20 cellular contexts compared by ENCODE assay signal in the genomic region with DNA sequence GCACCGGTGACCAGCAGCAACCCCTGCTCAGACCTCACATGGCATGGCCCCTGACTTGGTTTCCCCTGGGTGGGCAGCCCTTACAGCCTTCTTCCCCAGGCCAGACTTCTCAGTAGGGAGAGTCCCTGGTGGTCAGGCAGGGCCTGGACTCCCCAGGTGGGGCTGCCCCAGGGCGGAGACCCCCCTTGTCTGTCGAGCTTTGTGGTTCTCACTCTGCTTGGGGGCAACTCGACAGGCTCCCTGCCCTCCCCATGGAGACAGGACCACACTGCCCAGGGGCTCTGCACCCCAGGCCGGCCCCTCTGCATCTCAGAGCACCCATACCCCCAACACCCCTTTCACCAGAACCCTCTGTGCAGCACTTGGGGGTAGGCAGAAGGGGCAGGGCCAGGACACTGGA.
DNase-seq lines count a peak whose midpoint lies in the region; ATAC-seq and TF ChIP-seq lines count a peak whose summit lies in the region.
"Had no signal": no experiment of that assay in that cellular context is flagged by ENCODE, and none has a peak within 500 bp of the region (broad histone marks: within the 10 kb centered on the region; RNA-seq: fewer than 3 reads in every experiment).

No MANE protein-coding gene starts in this region.

- H4K8ac ChIP-seq in mesenchymal stem cell (ENCODE audit: low read length): no peak overlapping the region

- no peak overlapping the region for H2BK15ac ChIP-seq in mesenchymal stem cell (ENCODE audit: low read depth, poor library complexity, severe bottlenecking)

- peaks cover 3% of the 10 kb centered on the region for H4K20me1 ChIP-seq in osteoblast (ENCODE audit: insufficient read depth, low read length)

- no peak overlapping the region for H3K18ac ChIP-seq in mesenchymal stem cell (ENCODE audit: low read depth in 1 of 2, low read length in 2 of 2)

- no peaks in the 10 kb centered on the region for H3K79me1 ChIP-seq in mesenchymal stem cell (replicated peaks; ENCODE audit: low read length, poor library complexity, severe bottlenecking)

- in situ Hi-C loops in HAP-1 (cut with MboI; ENCODE audit: low sequenced_read_pairs): no loop called here

- no peak overlapping the region for H3K9ac ChIP-seq in mesenchymal stem cell (ENCODE audit: low read length)

- no peak overlapping the region for H3K4ac ChIP-seq in mesenchymal stem cell (ENCODE audit: low read depth in 1 of 2, low read length in 2 of 2)

- TF ChIP-seq CTCF in heart right ventricle (IDR thresholded peaks at IDR 0.05) (no peak), left ventricle myocardium inferior (IDR thresholded peaks at IDR 0.05; ENCODE audit: borderline replicate concordance) (no peak), osteoblast (IDR thresholded peaks at IDR 0.05; ENCODE audit: extremely low read depth, low read depth, low read length) (no peak)

- H3K4me1 ChIP-seq in heart right ventricle (peaks cover 4 to 68% (median 47%) of the 10 kb centered on the region in 9 donors), left ventricle myocardium inferior (peaks cover 67% of the 10 kb centered on the region), osteoblast (ENCODE audit: insufficient read depth, low read length) (no peaks in the 10 kb centered on the region), mesenchymal stem cell (ENCODE audit: control insufficient read depth, insufficient read depth, low read depth, low read length) (peaks cover 3% of the 10 kb centered on the region), HAP-1 (no peaks in the 10 kb centered on the region)
- H3K4me1 ChIP-seq: SJSA1 had no signal

- no peaks in the 10 kb centered on the region for H3K79me2 ChIP-seq in osteoblast (ENCODE audit: insufficient read depth, low read length)

- no peak overlapping the region for H3K14ac ChIP-seq in mesenchymal stem cell (ENCODE audit: low read length in 2 of 2)

- WGBS in heart right ventricle, 2 donors: 88 to 90% methylated on average over 5 of the region's 5 CpGs
- WGBS in mesenchymal stem cell: 83% methylated on average over 5 of the region's 5 CpGs

- H4K91ac ChIP-seq in mesenchymal stem cell (ENCODE audit: low read length): no peak overlapping the region

- H3K36me3 ChIP-seq in heart right ventricle (no peaks in the 10 kb centered on the region), left ventricle myocardium inferior (no peaks in the 10 kb centered on the region), osteoblast (ENCODE audit: insufficient read depth, low read length) (no peaks in the 10 kb centered on the region), mesenchymal stem cell (ENCODE audit: control insufficient read depth in 1 of 2, insufficient read depth in 2 of 2, low read depth in 1 of 2, low read length in 2 of 2) (no peaks in the 10 kb centered on the region), HAP-1 (replicated peaks) (no peaks in the 10 kb centered on the region)
- H3K36me3 ChIP-seq: BE2C, SJSA1 had no signal

- H3K4me3 ChIP-seq in heart right ventricle (no peak overlapping the region), left ventricle myocardium inferior (no peak overlapping the region), osteoblast (ENCODE audit: insufficient read depth, low read length) (no peak overlapping the region), mesenchymal stem cell (ENCODE audit: insufficient read depth in 1 of 2, low read depth in 1 of 2, low read length in 2 of 2) (no peak overlapping the region), HAP-1 (no peak overlapping the region)
- H3K4me3 ChIP-seq: GM12878, SJSA1 had no signal

- H2AFZ ChIP-seq in osteoblast (ENCODE audit: low read length) (no peak overlapping the region), mesenchymal stem cell (ENCODE audit: low read depth, low read length) (no peak overlapping the region)

- DNase-seq in heart right ventricle: peak in 1 of 2 donors; percentile 1
- no peak for DNase-seq in left cardiac atrium
- no peak for DNase-seq in left ventricle myocardium inferior
- peak; percentile 38 for DNase-seq in osteoblast (ENCODE audit: insufficient read length, low spot score, missing footprints)
- DNase-seq in mesenchymal stem cell: no peak
- DNase-seq in HAP-1 (ENCODE audit: low spot score in 2 of 2): no peak
- DNase-seq in UCSD-AML1 (lab: John Stamatoyannopoulos, UW; ENCODE audit: unreplicated experiment): no peak
- DNase-seq: CD8-positive, alpha-beta T cell; DMS53; EL; H9; KG1; NCI-H1417; NCI-H187 treated with DMSO at 0.1 percent for 48 hours; NCI-H345; NCI-H524 treated with DMSO at 0.1 percent for 48 hours; PC-3 had no signal

- intact Hi-C loops in heart right ventricle (cut with DNase I): loop anchor here in 1 of 10 donors (10.0 kb wide), 1 partner anchor 116 kb away; no protein-coding TSS in a partner anchor
- intact Hi-C loops in left cardiac atrium (cut with DNase I): no loop called here
- intact Hi-C loops in left ventricle myocardium inferior (cut with micrococcal nuclease): no loop called here

- H2BK120ac ChIP-seq in mesenchymal stem cell (ENCODE audit: low read depth, low read length): no peak overlapping the region

- H2BK5ac ChIP-seq in mesenchymal stem cell (ENCODE audit: low read depth, low read length, poor library complexity, severe bottlenecking): no peak overlapping the region

- no peak overlapping the region for H2BK12ac ChIP-seq in mesenchymal stem cell (ENCODE audit: low read length in 2 of 2)

- H3K27ac ChIP-seq in heart right ventricle (peak overlapping the region in 6 of 10 donors; percentile 33 to 76 (median 56)), left ventricle myocardium inferior (replicated peaks) (peak overlapping the region; percentile 73), osteoblast (ENCODE audit: low read depth, low read length) (no peak overlapping the region), mesenchymal stem cell (ENCODE audit: low read length, poor library complexity, severe bottlenecking) (no peak overlapping the region)
- H3K27ac ChIP-seq: SJSA1 had no signal

- H3K4me2 ChIP-seq in osteoblast (ENCODE audit: insufficient read depth, low read length): no peak overlapping the region
- no peak overlapping the region for H3K4me2 ChIP-seq in mesenchymal stem cell (ENCODE audit: low read length, poor library complexity, severe bottlenecking)

- H3K9me3 ChIP-seq in heart right ventricle (no peaks in the 10 kb centered on the region), left ventricle myocardium inferior (replicated peaks) (no peaks in the 10 kb centered on the region), osteoblast (ENCODE audit: low read depth, low read length) (no peaks in the 10 kb centered on the region), mesenchymal stem cell (ENCODE audit: control insufficient read depth, low read length) (no peaks in the 10 kb centered on the region), HAP-1 (no peaks in the 10 kb centered on the region)
- H3K9me3 ChIP-seq: BE2C, SJSA1 had no signal

- no peaks in the 10 kb centered on the region for H3K27me3 ChIP-seq in heart right ventricle
- no peaks in the 10 kb centered on the region for H3K27me3 ChIP-seq in left ventricle myocardium inferior (ENCODE audit: low read depth)
- H3K27me3 ChIP-seq in osteoblast (ENCODE audit: insufficient read depth, low read length): no peaks in the 10 kb centered on the region
- H3K27me3 ChIP-seq in mesenchymal stem cell (ENCODE audit: control insufficient read depth in 1 of 2, insufficient read depth in 1 of 2, low read length in 2 of 2): peaks cover 0 to 23% of the 10 kb centered on the region in 2 experiments
- no peaks in the 10 kb centered on the region for H3K27me3 ChIP-seq in HAP-1 (ENCODE audit: low read depth)
- H3K27me3 ChIP-seq: BE2C, SJSA1 had no signal

- ATAC-seq in heart right ventricle (no peak), left cardiac atrium (no peak)
- ATAC-seq: CD8-positive, alpha-beta T cell; GM12878; PC-3 had no signal

- H3K23ac ChIP-seq in mesenchymal stem cell (ENCODE audit: low read length in 2 of 2): peak overlapping the region in 1 of 2 experiments; percentile 17

- H2AK5ac ChIP-seq in mesenchymal stem cell (ENCODE audit: low read length, severe bottlenecking): no peak overlapping the region

Comparison
In these comparisons a context has a peak if more than half of its experiments do, and no peak if none do; other contexts are left out.
1. H3K27ac ChIP-seq: peak in heart right ventricle (6 of 10) and left ventricle myocardium inferior (single experiment); none in osteoblast (single experiment) and mesenchymal stem cell (single experiment).